9 cellular contexts compared by ENCODE assay signal in genomic region chr2:8234253-8234652, GRCh38.
A peak's percentile ranks its signal among the peaks of the same experiment; 100 is the strongest.
DNase-seq lines count a peak whose midpoint lies in the region; ATAC-seq lines count a peak whose summit lies in the region.
"Had no signal": no experiment of that assay in that cellular context is flagged by ENCODE, and none has a peak within 500 bp of the region (broad histone marks: within the 10 kb centered on the region; RNA-seq: fewer than 3 reads in every experiment).

No MANE protein-coding gene starts in this region.

- DNase-seq in CD1c-positive myeloid dendritic cell (ENCODE audit: extremely low spot score) (peak; percentile 84), RPMI8226 (peak; percentile 35), anterior cingulate cortex (lab: John Stamatoyannopoulos, UW) (no peak), medulla oblongata (ENCODE audit: extremely low spot score) (no peak), SIG-M5 (lab: John Stamatoyannopoulos, UW) (no peak), NCI-H82 treated with DMSO at 0.1 percent for 48 hours (lab: John Stamatoyannopoulos, UW; ENCODE audit: unreplicated experiment) (no peak)
- DNase-seq: H9 had no signal

- ATAC-seq in GM19467 (IDR thresholded peaks at IDR 0.05; ENCODE audit: unreplicated experiment) (peak; percentile 20), HG03139 (IDR thresholded peaks at IDR 0.05; ENCODE audit: unreplicated experiment) (peak; percentile 27)

Comparison
In these comparisons a context has a peak if more than half of its experiments do, and no peak if none do; other contexts are left out.
1. DNase-seq: peak in CD1c-positive myeloid dendritic cell (single experiment) and RPMI8226 (single experiment); none in anterior cingulate cortex (0 of 58), medulla oblongata (single experiment), SIG-M5 (single experiment) and NCI-H82 treated with DMSO at 0.1 percent for 48 hours (single experiment).